ENCODE assay signal across 1 cellular context in genomic region chr14:34034447-34035176, GRCh38.
TF ChIP-seq lines count a peak whose summit lies in the region.

No MANE protein-coding gene starts in this region.

TF ChIP-seq in HepG2, 621 proteins besides CTCF, POLR2A, EP300 and RAD21 (continued from another document and continues in another):
- TF ChIP-seq, protein P1, sequence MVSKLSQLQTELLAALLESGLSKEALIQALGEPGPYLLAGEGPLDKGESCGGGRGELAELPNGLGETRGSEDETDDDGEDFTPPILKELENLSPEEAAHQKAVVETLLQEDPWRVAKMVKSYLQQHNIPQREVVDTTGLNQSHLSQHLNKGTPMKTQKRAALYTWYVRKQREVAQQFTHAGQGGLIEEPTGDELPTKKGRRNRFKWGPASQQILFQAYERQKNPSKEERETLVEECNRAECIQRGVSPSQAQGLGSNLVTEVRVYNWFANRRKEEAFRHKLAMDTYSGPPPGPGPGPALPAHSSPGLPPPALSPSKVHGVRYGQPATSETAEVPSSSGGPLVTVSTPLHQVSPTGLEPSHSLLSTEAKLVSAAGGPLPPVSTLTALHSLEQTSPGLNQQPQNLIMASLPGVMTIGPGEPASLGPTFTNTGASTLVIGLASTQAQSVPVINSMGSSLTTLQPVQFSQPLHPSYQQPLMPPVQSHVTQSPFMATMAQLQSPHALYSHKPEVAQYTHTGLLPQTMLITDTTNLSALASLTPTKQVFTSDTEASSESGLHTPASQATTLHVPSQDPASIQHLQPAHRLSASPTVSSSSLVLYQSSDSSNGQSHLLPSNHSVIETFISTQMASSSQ (IDR thresholded peaks at IDR 0.05; ENCODE audit: low read depth) = no peak; the same call in 1 of the 2 replicates
- TF ChIP-seq, protein P1 (CRISPR knock-in tag; IDR thresholded peaks at IDR 0.05; ENCODE audit: borderline replicate concordance) = 0 out of 2 replicates have a peak, but pooled peaks have one; percentile 38
- TF ChIP-seq ZFP36L1 (CRISPR knock-in tag; IDR thresholded peaks at IDR 0.05) = 0 out of 2 replicates have a peak, but pooled peaks have one; percentile 9
- TF ChIP-seq, protein P2, sequence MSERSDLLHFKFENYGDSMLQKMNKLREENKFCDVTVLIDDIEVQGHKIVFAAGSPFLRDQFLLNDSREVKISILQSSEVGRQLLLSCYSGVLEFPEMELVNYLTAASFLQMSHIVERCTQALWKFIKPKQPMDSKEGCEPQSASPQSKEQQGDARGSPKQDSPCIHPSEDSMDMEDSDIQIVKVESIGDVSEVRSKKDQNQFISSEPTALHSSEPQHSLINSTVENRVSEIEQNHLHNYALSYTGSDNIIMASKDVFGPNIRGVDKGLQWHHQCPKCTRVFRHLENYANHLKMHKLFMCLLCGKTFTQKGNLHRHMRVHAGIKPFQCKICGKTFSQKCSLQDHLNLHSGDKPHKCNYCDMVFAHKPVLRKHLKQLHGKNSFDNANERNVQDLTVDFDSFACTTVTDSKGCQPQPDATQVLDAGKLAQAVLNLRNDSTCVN (CRISPR knock-in tag; IDR thresholded peaks at IDR 0.05; ENCODE audit: borderline replicate concordance) = 0 out of 2 replicates have a peak, but pooled peaks have one; percentile 7
- TF ChIP-seq MYNN (CRISPR knock-in tag; IDR thresholded peaks at IDR 0.05; ENCODE audit: low read depth) = no peak
- TF ChIP-seq ZNF607 (CRISPR knock-in tag; IDR thresholded peaks at IDR 0.05; ENCODE audit: borderline replicate concordance) = 0 out of 2 replicates have a peak, but pooled peaks have one; percentile 63
- TF ChIP-seq ZNF318 (CRISPR knock-in tag; IDR thresholded peaks at IDR 0.05) = 0 out of 2 replicates have a peak, but pooled peaks have one; percentile 83
- 0 out of 2 replicates have a peak, but pooled peaks have one; percentile 7 for TF ChIP-seq ZNF792 (CRISPR knock-in tag; IDR thresholded peaks at IDR 0.05)
- TF ChIP-seq ZNF251 (CRISPR knock-in tag; IDR thresholded peaks at IDR 0.05) = 0 out of 2 replicates have a peak, but pooled peaks have one; percentile 30
- 0 out of 2 replicates have a peak, but pooled peaks have one; percentile 72 for TF ChIP-seq ZNF572 (CRISPR knock-in tag; IDR thresholded peaks at IDR 0.05)
- TF ChIP-seq ZNF343 (CRISPR knock-in tag; IDR thresholded peaks at IDR 0.05) = 0 out of 2 replicates have a peak, but pooled peaks have one; percentile 65
- TF ChIP-seq CHD4 (IDR thresholded peaks at IDR 0.05; ENCODE audit: borderline replicate concordance, low read length) = peak; percentile 95; the same call in 1 of the 2 replicates
- 0 out of 2 replicates have a peak, but pooled peaks have one; percentile 9 for TF ChIP-seq KDM3A (CRISPR knock-in tag; IDR thresholded peaks at IDR 0.05; ENCODE audit: low read depth)
- no peak for TF ChIP-seq RFX3 (CRISPR knock-in tag; IDR thresholded peaks at IDR 0.05)
- TF ChIP-seq ZNF230 (CRISPR knock-in tag; IDR thresholded peaks at IDR 0.05) = peak; percentile 77
- TF ChIP-seq FOXJ3 (CRISPR knock-in tag; IDR thresholded peaks at IDR 0.05; ENCODE audit: borderline replicate concordance) = no peak
- TF ChIP-seq GZF1 (CRISPR knock-in tag; IDR thresholded peaks at IDR 0.05) = peak; percentile 89
- TF ChIP-seq ZFP36 (IDR thresholded peaks at IDR 0.05; ENCODE audit: borderline replicate concordance, low read depth, low read length, partially characterized antibody) = no peak
- TF ChIP-seq MAFK (conservative IDR thresholded peaks at IDR 0.05 in 1 of 2, IDR thresholded peaks at IDR 0.05 in 1 of 2; ENCODE audit: low read length in 2 of 2) = no peak
- TF ChIP-seq DZIP1 (CRISPR knock-in tag; IDR thresholded peaks at IDR 0.05) = no peak
- no peak for TF ChIP-seq ZNF224 (CRISPR knock-in tag; IDR thresholded peaks at IDR 0.05)
- 0 out of 2 replicates have a peak, but pooled peaks have one; percentile 31 for TF ChIP-seq ZNF326 (CRISPR knock-in tag; IDR thresholded peaks at IDR 0.05; ENCODE audit: borderline replicate concordance)
- TF ChIP-seq, protein P3, sequence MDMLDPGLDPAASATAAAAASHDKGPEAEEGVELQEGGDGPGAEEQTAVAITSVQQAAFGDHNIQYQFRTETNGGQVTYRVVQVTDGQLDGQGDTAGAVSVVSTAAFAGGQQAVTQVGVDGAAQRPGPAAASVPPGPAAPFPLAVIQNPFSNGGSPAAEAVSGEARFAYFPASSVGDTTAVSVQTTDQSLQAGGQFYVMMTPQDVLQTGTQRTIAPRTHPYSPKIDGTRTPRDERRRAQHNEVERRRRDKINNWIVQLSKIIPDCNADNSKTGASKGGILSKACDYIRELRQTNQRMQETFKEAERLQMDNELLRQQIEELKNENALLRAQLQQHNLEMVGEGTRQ (IDR thresholded peaks at IDR 0.05; ENCODE audit: low read depth, low read length) = 0 out of 2 replicates have a peak, but pooled peaks have one; percentile 14
- TF ChIP-seq, protein P3 (CRISPR knock-in tag; IDR thresholded peaks at IDR 0.05; ENCODE audit: borderline replicate concordance) = no peak; the same call in none of the 2 replicates
- TF ChIP-seq ZNF441 (CRISPR knock-in tag; IDR thresholded peaks at IDR 0.05; ENCODE audit: borderline replicate concordance) = peak; percentile 52; the same call in 1 of the 2 replicates
- TF ChIP-seq MYC (CRISPR knock-in tag; IDR thresholded peaks at IDR 0.05; ENCODE audit: borderline replicate concordance) = no peak
- TF ChIP-seq MEIS1 (CRISPR knock-in tag; IDR thresholded peaks at IDR 0.05; ENCODE audit: borderline replicate concordance) = peak; percentile 30; the same call in 1 of the 2 replicates
- TF ChIP-seq TRIM22 (IDR thresholded peaks at IDR 0.05) = no peak
- TF ChIP-seq HNRNPLL (IDR thresholded peaks at IDR 0.05; ENCODE audit: low read depth, low read length, poor library complexity, severe bottlenecking) = no peak
- TF ChIP-seq GTF3A (CRISPR knock-in tag; conservative IDR thresholded peaks at IDR 0.05) = 0 out of 2 replicates have a peak, but pooled peaks have one; percentile 30
- no peak for TF ChIP-seq CREB1 (IDR thresholded peaks at IDR 0.05)
- no peak for TF ChIP-seq CREB1 (CRISPR knock-in tag; IDR thresholded peaks at IDR 0.05)
- TF ChIP-seq ZMAT3 (CRISPR knock-in tag; conservative IDR thresholded peaks at IDR 0.05) = 0 out of 2 replicates have a peak, but pooled peaks have one; percentile 43
- TF ChIP-seq TMF1 (CRISPR knock-in tag; IDR thresholded peaks at IDR 0.05; ENCODE audit: low read depth) = no peak
- TF ChIP-seq KAT7 (CRISPR knock-in tag; IDR thresholded peaks at IDR 0.05; ENCODE audit: borderline replicate concordance) = 0 out of 2 replicates have a peak, but pooled peaks have one; percentile 9
- peak; percentile 94; the same call in 1 of the 2 replicates for TF ChIP-seq RARG (CRISPR knock-in tag; IDR thresholded peaks at IDR 0.05; ENCODE audit: low read depth)
- TF ChIP-seq, protein P4, sequence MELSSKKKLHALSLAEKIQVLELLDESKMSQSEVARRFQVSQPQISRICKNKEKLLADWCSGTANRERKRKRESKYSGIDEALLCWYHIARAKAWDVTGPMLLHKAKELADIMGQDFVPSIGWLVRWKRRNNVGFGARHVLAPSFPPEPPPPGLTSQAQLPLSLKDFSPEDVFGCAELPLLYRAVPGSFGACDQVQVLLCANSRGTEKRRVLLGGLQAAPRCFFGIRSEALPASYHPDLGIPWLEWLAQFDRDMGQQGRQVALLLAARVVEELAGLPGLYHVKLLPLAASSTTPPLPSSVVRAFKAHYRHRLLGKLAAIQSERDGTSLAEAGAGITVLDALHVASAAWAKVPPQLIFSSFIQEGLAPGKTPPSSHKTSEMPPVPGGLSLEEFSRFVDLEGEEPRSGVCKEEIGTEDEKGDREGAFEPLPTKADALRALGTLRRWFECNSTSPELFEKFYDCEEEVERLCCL (CRISPR knock-in tag; IDR thresholded peaks at IDR 0.05; ENCODE audit: borderline replicate concordance) = 0 out of 2 replicates have a peak, but pooled peaks have one; percentile 72
